11 cellular contexts compared by ENCODE assay signal in the genomic region with DNA sequence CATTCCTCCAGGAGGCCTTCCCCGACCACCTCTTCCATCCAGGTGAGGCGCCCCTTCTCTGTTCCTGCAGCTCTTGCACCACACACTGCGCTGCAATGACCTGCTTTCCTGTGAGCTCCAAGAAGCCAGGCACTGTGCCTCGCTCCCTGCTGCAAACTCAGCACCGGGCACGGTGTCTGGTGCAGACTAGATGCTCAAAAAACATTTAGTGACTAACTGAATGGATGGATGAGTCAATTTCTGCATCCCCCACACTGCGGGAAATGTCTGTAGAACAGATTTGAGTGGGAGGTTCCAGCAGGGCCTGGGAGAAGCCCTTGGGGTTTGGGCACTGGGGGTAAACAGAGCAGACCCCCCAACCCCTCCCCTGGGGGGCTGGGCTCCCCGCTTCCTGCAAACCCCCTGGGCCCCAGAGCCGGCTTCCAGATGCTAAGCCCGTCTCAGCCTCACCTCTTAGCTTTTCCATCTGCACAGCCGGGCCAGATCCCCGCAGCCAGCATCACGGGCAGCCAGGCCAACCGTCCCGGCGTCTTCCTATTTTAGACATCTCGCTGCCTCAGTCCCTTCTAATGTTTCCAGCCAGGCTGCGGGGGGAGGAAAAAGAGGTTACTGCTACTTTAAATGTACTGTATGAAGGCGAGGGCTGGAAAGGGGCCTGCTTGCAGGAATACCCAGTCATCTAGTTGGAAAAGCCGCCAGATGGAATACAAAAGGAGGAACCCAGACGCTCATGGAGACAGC.
DNase-seq lines count a peak whose midpoint lies in the region; ATAC-seq and TF ChIP-seq lines count a peak whose summit lies in the region.
"Had no signal": no experiment of that assay in that cellular context is flagged by ENCODE, and none has a peak within 500 bp of the region (broad histone marks: within the 10 kb centered on the region; RNA-seq: fewer than 3 reads in every experiment).

No MANE protein-coding gene starts in this region.

- no peaks in the 10 kb centered on the region for H4K20me1 ChIP-seq in osteoblast (ENCODE audit: insufficient read depth, low read length)

- no peaks in the 10 kb centered on the region for H3K36me3 ChIP-seq in osteoblast (ENCODE audit: insufficient read depth, low read length)

- H3K27me3 ChIP-seq in osteoblast (ENCODE audit: insufficient read depth, low read length) = peaks cover 6% of the 10 kb centered on the region

- no peak for TF ChIP-seq CTCF in WI38 (IDR thresholded peaks at IDR 0.05; ENCODE audit: low read depth, low read length)
- no peak for TF ChIP-seq CTCF in osteoblast (IDR thresholded peaks at IDR 0.05; ENCODE audit: extremely low read depth, low read depth, low read length)

- no peaks in the 10 kb centered on the region for H3K9me3 ChIP-seq in osteoblast (ENCODE audit: low read depth, low read length)

- H3K79me2 ChIP-seq in osteoblast (ENCODE audit: insufficient read depth, low read length) = no peaks in the 10 kb centered on the region

- peaks cover 34% of the 10 kb centered on the region for H3K4me1 ChIP-seq in osteoblast (ENCODE audit: insufficient read depth, low read length)

- ATAC-seq in HG03025 (IDR thresholded peaks at IDR 0.05; ENCODE audit: low FRiP score, unreplicated experiment) (no peak), HG02870 (IDR thresholded peaks at IDR 0.05; ENCODE audit: unreplicated experiment) (no peak), HG02588 (IDR thresholded peaks at IDR 0.05; ENCODE audit: unreplicated experiment) (no peak)
- ATAC-seq: activated CD8-positive, alpha-beta memory T cell treated with anti-CD3 and anti-CD28 coated beads, Interleukin-2, amount 10 ng/mL, durations not matched to agents 7 days and 5 days; K562 had no signal

- peak overlapping the region; percentile 43 for H3K4me2 ChIP-seq in osteoblast (ENCODE audit: insufficient read depth, low read length)

- DNase-seq in AG20443 (ENCODE audit: low spot score) (peak; percentile 74), foreskin melanocyte (peak; percentile 20), osteoblast (ENCODE audit: insufficient read length, low spot score, missing footprints) (peak; percentile 97), pons (ENCODE audit: low spot score) (no peak)
- DNase-seq: activated CD8-positive, alpha-beta memory T cell treated with anti-CD3 and anti-CD28 coated beads, Interleukin-2, amount 10 ng/mL, durations not matched to agents 7 days and 5 days; CD4-positive, alpha-beta T cell had no signal

- peak overlapping the region; percentile 35 for H2AFZ ChIP-seq in osteoblast (ENCODE audit: low read length)

- peak overlapping the region; percentile 17 for H3K27ac ChIP-seq in osteoblast (ENCODE audit: low read depth, low read length)

- H3K4me3 ChIP-seq in WI38 (ENCODE audit: low read depth, low read length) (peak overlapping the region; percentile 40), osteoblast (ENCODE audit: insufficient read depth, low read length) (peak overlapping the region; percentile 7)
- H3K4me3 ChIP-seq: K562 had no signal
